ENCODE assay signal across 8 cellular contexts in genomic region chr15:81000626-81001179, GRCh38. TPM values are rescaled to one million over a fixed set of nuclear protein-coding genes. Genes with fewer than 3 reads are reported as not detected.
DNase-seq lines count a peak whose midpoint lies in the region; ATAC-seq, FAIRE-seq and TF ChIP-seq lines count a peak whose summit lies in the region.

Gene TLNRD1 (plus strand): TSS chr15:81000923. CDS start chr15:81002272, 1,349 bp downstream.

- no peak for TF ChIP-seq CTCF in AG09319 (IDR thresholded peaks at IDR 0.05; ENCODE audit: low read depth, low read length)
- no peak for TF ChIP-seq CTCF in kidney (IDR thresholded peaks at IDR 0.05; ENCODE audit: borderline replicate concordance, extremely low read depth, insufficient read depth)

- no peaks in the 10 kb centered on the region for H3K27me3 Mint-ChIP-seq in central memory CD8-positive, alpha-beta T cell

- FAIRE-seq in kidney (lab: Jason Lieb, UNC) = no peak

- peak within 1 kb of the TSS; percentile 94 for H3K4me3 Mint-ChIP-seq in central memory CD8-positive, alpha-beta T cell

- peaks cover 0 to 2% of the 10 kb centered on the region in 2 donors for H3K36me3 ChIP-seq in kidney (ENCODE audit: control insufficient read depth in 1 of 2, insufficient read depth in 2 of 2, low read length in 2 of 2)

- peaks cover 42% of the 10 kb centered on the region for H3K4me1 Mint-ChIP-seq in central memory CD8-positive, alpha-beta T cell

- intact Hi-C loops in kidney (cut with DNase I) = no loop called here

- H3K9me3 Mint-ChIP-seq in central memory CD8-positive, alpha-beta T cell = peaks cover 5% of the 10 kb centered on the region

- peak within 1 kb of the TSS; percentile 83 to 87 for H3K4me3 ChIP-seq in kidney (ENCODE audit: low read length in 2 of 2)

- H3K9ac ChIP-seq in kidney (ENCODE audit: low read length in 2 of 2) = peak within 1 kb of the TSS; percentile 72 to 91

- H3K27ac Mint-ChIP-seq in central memory CD8-positive, alpha-beta T cell (ENCODE audit: low read depth) = peak within 1 kb of the TSS; percentile 93

- DNase-seq in AG09319 (ENCODE audit: extremely low read depth, low read depth) (peak; percentile 77), NCI-H446 (lab: John Stamatoyannopoulos, UW) (peak; percentile 62 to 79), kidney (peak; percentile 96)
- peak; percentile 80 for DNase-seq in activated CD4-positive, CD25-positive, alpha-beta regulatory T cell treated with anti-CD3 and anti-CD28 coated beads, Interleukin-2, amount 50 U/mL, for 72 hours
- peak; percentile 72 to 75 for DNase-seq in central memory CD8-positive, alpha-beta T cell (ENCODE audit: low spot score in 2 of 2)
- DNase-seq in stimulated activated CD4-positive, alpha-beta T cell treated with anti-CD3 and anti-CD28 coated beads, Interleukin-15, amount 100 ng/mL, for 1 hour (ENCODE audit: low read depth in 1 of 2, low spot score in 1 of 2) = peak; percentile 63 to 69

- ATAC-seq in GM19035 (IDR thresholded peaks at IDR 0.05; ENCODE audit: unreplicated experiment) (peak; percentile 57), HG03342 (IDR thresholded peaks at IDR 0.05; ENCODE audit: unreplicated experiment) (peak; percentile 54)
- ATAC-seq in central memory CD8-positive, alpha-beta T cell (replicated peaks; ENCODE audit: extremely low read depth, poor library complexity, severe bottlenecking) = peak; percentile 69

- H3K27ac ChIP-seq in kidney (ENCODE audit: low read depth in 2 of 2, low read length in 2 of 2) = peak within 1 kb of the TSS; percentile 90 to 95

- H3K4me1 ChIP-seq in kidney (ENCODE audit: control insufficient read depth in 1 of 2, insufficient read depth in 1 of 2, low read depth in 1 of 2, low read length in 2 of 2) = peaks cover under 1 to 15% of the 10 kb centered on the region in 2 donors

- peaks cover 26% of the 10 kb centered on the region for H3K36me3 Mint-ChIP-seq in central memory CD8-positive, alpha-beta T cell (ENCODE audit: insufficient read depth)

- H3K9me3 ChIP-seq in kidney (ENCODE audit: control insufficient read depth in 1 of 2, low read length in 2 of 2) = no peaks in the 10 kb centered on the region

RNA-seq across cellular contexts. Expression of gene TLNRD1, which starts in this region (rescaled TPM):
- 16.7 TPM for total RNA-seq in kidney
- 7.4 TPM for polyA plus RNA-seq in kidney (ENCODE audit: insufficient read depth, low read depth, low replicate concordance)

Comparison
In these comparisons a context has a peak if more than half of its experiments do, and no peak if none do; other contexts are left out.
1. Peak in every context shown above with its lines: DNase-seq, ATAC-seq, H3K4me3 ChIP-seq and H3K27ac ChIP-seq.